8 cellular contexts compared by ENCODE assay signal in the genomic region with DNA sequence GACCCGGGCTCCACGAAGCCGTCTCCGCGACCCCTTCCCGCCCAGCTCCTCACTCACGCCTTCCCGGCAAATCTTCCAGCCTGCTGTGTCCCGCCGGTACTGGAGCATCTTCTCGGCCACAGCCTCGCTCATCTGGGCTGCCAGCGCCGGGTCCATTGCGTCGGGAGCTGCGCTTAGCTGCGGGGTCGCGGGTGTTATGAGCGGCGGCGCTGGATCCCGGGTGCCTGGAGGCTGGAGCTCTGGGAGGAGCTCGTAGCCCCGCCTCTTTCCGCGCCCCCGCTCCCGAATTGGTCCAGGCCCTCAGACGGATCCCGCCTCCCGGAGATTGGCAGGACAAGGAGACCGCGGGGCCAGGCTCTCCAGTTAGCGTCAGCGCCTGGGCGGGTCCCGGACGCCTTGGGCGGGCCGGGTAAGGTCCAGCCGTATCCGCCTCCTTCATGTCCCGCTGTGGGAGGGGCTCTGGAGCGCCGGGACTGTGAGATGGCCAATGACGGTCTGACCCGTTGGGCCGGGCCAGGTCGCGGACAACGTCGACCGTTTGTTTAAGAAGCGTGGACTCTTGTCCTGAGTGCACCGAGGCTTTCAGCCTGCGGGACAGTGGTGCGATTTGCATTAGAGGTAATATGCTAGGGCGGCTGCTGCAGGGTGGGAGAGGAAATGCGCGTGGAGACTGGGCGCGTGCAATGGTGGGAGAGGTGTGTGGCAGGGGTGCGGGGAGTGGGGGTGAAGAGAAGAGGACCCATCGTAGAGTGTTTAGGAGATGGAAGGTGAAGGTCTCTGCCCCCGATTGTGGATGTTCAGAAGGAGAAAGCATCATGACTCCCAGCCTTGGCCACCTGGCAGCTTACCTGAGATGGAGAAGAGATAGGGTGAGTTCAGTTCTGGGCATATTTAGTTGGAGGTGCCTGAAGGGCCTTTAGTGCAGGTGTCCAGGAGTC. TPM values are rescaled to one million over a fixed set of nuclear protein-coding genes. Genes with fewer than 3 reads are reported as not detected.
A peak's percentile ranks its signal among the peaks of the same experiment; 100 is the strongest.
DNase-seq lines count a peak whose midpoint lies in the region; ATAC-seq and TF ChIP-seq lines count a peak whose summit lies in the region.

A gene with protein sequence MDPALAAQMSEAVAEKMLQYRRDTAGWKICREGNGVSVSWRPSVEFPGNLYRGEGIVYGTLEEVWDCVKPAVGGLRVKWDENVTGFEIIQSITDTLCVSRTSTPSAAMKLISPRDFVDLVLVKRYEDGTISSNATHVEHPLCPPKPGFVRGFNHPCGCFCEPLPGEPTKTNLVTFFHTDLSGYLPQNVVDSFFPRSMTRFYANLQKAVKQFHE (minus strand): TSS at position 198 of the 938 bp plus-strand sequence. CDS start 42 bp downstream, at position 156.

- DNase-seq in AML-193 (lab: John Stamatoyannopoulos, UW) (peak; percentile 93), NCI-H460 (ENCODE audit: extremely low read depth, low read depth) (peak; percentile 95), choroid plexus epithelial cell (ENCODE audit: low read depth) (peak; percentile 98), kidney tubule cell (ENCODE audit: low spot score) (peak; percentile 96)
- peak; percentile 96 to 99 for DNase-seq in activated CD4-positive, alpha-beta T cell treated with anti-CD3 and anti-CD28 coated beads for 24 hours (ENCODE audit: low read depth in 2 of 2)
- DNase-seq in stimulated activated CD4-positive, alpha-beta T cell treated with anti-CD3 and anti-CD28 coated beads, Interleukin-1b, Interleukin-23, amount 100 ng/mL, for 1 hour (ENCODE audit: low read depth in 2 of 2) = peak; percentile 83 to 95

- peak; percentile 100 for ATAC-seq in HG03432 (IDR thresholded peaks at IDR 0.05; ENCODE audit: unreplicated experiment)

- H3K4me3 ChIP-seq in choroid plexus epithelial cell (ENCODE audit: low read depth, low read length) = peak within 1 kb of the TSS; percentile 94

- TF ChIP-seq CTCF in choroid plexus epithelial cell (conservative IDR thresholded peaks at IDR 0.05; ENCODE audit: low read depth, low read length) = no peak

- peak; percentile 77 for TF ChIP-seq POLR2A in GM19193 (IDR thresholded peaks at IDR 0.05; ENCODE audit: extremely low read depth, insufficient read depth, insufficient read length)

RNA-seq across cellular contexts. Expression of the gene that starts here (rescaled TPM):
- total RNA-seq in NCI-H460 (2014; rRNA removed; shearing (Covaris generic)) = 0.40 and 0.89 TPM in 2 replicates
- 1.8 and 3.0 TPM in 2 replicates for polyA plus RNA-seq in NCI-H460 (2014; cell fraction: nucleus; rRNA removed)

Comparison
In these comparisons a context has a peak if more than half of its experiments do, and no peak if none do; other contexts are left out.
1. Peak in every context shown above with its lines: DNase-seq, ATAC-seq and H3K4me3 ChIP-seq.